ENCODE assay signal across 14 cellular contexts in the genomic region with DNA sequence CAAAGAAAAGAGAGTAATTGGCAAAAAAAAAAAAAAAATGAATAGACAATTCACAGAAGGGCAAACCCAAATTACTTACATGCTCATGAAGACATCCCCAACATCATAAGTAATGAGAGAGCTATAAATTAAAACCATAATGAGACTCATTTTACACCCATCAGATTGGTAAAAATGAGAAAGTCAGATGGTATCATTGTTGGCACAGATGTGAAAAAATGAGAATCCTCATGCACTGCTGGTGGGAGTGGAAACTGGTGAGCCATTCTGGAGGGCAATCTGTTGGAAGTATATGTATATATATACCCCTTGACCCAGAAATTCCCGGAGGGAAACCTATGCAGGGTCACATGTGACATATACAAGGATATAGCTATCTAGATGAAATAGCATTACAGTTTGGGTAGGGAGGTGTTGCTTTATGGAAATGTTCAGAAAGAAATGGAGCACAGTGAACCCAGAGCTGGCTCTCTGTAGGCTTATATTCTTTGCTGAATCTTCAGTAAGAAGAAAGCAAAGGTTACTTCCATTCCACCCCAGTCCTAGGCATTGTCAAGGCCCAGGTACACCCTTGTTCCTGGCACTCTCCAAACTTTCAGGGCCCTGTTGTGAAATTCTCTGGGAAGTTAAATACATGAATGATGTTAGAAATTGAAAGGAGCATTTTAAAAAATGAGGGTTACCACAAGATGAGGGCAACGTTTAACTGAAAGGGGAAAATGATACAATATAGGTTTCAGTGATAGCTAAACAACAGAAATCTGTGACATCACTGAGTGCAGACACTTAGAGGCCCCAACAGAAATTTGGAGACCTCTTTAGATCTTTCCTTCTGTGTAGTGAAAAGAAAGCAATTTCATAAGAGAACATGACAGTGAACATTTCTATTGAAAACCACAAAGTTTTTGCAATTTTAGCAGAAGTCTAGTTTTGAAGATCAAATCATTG.
DNase-seq lines count a peak whose midpoint lies in the region; ATAC-seq and TF ChIP-seq lines count a peak whose summit lies in the region.
"Had no signal": no experiment of that assay in that cellular context is flagged by ENCODE, and none has a peak within 500 bp of the region (broad histone marks: within the 10 kb centered on the region; RNA-seq: fewer than 3 reads in every experiment).

No MANE protein-coding gene starts in this region.

- H3K4me3 Mint-ChIP-seq in activated naive CD4-positive, alpha-beta T cell treated with anti-CD3 and anti-CD28 coated beads, Interleukin-2, amount 50 U/mL, for 24 hours = no peak overlapping the region
- no peak overlapping the region for H3K4me3 Mint-ChIP-seq in activated CD4-positive, alpha-beta memory T cell treated with anti-CD3 and anti-CD28 coated beads for 36 hours
- no peak overlapping the region for H3K4me3 Mint-ChIP-seq in stimulated activated effector memory CD8-positive, alpha-beta T cell treated with anti-CD3 and anti-CD28 coated beads, Interleukin-12 subunit alpha, Interleukin-12 subunit beta, amount 100 ng/mL, for 72 hours
- no peak overlapping the region for H3K4me3 Mint-ChIP-seq in glutamatergic neuron (ENCODE audit: unreplicated experiment)
- H3K4me3 Mint-ChIP-seq: B cell had no signal

- no peaks in the 10 kb centered on the region for H3K27me3 Mint-ChIP-seq in activated naive CD4-positive, alpha-beta T cell treated with anti-CD3 and anti-CD28 coated beads, Interleukin-2, amount 50 U/mL, for 24 hours
- H3K27me3 Mint-ChIP-seq in activated CD4-positive, alpha-beta memory T cell treated with anti-CD3 and anti-CD28 coated beads for 36 hours = no peaks in the 10 kb centered on the region
- no peaks in the 10 kb centered on the region for H3K27me3 Mint-ChIP-seq in glutamatergic neuron (ENCODE audit: unreplicated experiment)
- H3K27me3 Mint-ChIP-seq: B cell had no signal

- intact Hi-C loops in activated CD4-positive, alpha-beta memory T cell treated with anti-CD3 and anti-CD28 coated beads for 36 hours (cut with micrococcal nuclease) = loop anchor here (1.0 to 10.0 kb wide), 5 partner anchors 10 to 454 kb away; no protein-coding TSS in a partner anchor

- CTCF ChIA-PET in activated CD4-positive, alpha-beta memory T cell treated with anti-CD3 and anti-CD28 coated beads for 36 hours (lab: Charles Lee) = interaction anchor here (0.6 to 5.5 kb wide), 12 partner anchors 10 to 1300 kb away, joined by 3 to 113 read pairs (median 4); no protein-coding TSS in a partner anchor

- no peak for TF ChIP-seq CTCF in glutamatergic neuron (IDR thresholded peaks at IDR 0.05; ENCODE audit: partially characterized antibody, unreplicated experiment)

- H3K36me3 Mint-ChIP-seq in activated naive CD4-positive, alpha-beta T cell treated with anti-CD3 and anti-CD28 coated beads, Interleukin-2, amount 50 U/mL, for 24 hours = no peaks in the 10 kb centered on the region
- no peaks in the 10 kb centered on the region for H3K36me3 Mint-ChIP-seq in activated CD4-positive, alpha-beta memory T cell treated with anti-CD3 and anti-CD28 coated beads for 36 hours
- H3K36me3 Mint-ChIP-seq in stimulated activated effector memory CD8-positive, alpha-beta T cell treated with anti-CD3 and anti-CD28 coated beads, Interleukin-12 subunit alpha, Interleukin-12 subunit beta, amount 100 ng/mL, for 72 hours = no peaks in the 10 kb centered on the region
- H3K36me3 Mint-ChIP-seq in glutamatergic neuron (ENCODE audit: unreplicated experiment) = no peaks in the 10 kb centered on the region

- H3K4me1 Mint-ChIP-seq in activated naive CD4-positive, alpha-beta T cell treated with anti-CD3 and anti-CD28 coated beads, Interleukin-2, amount 50 U/mL, for 24 hours = peaks cover 17% of the 10 kb centered on the region
- H3K4me1 Mint-ChIP-seq in activated CD4-positive, alpha-beta memory T cell treated with anti-CD3 and anti-CD28 coated beads for 36 hours (ENCODE audit: low read depth) = peaks cover 37% of the 10 kb centered on the region
- H3K4me1 Mint-ChIP-seq in stimulated activated effector memory CD8-positive, alpha-beta T cell treated with anti-CD3 and anti-CD28 coated beads, Interleukin-12 subunit alpha, Interleukin-12 subunit beta, amount 100 ng/mL, for 72 hours = peaks cover 33% of the 10 kb centered on the region
- no peaks in the 10 kb centered on the region for H3K4me1 Mint-ChIP-seq in glutamatergic neuron (ENCODE audit: low read depth, unreplicated experiment)

- H3K9me3 Mint-ChIP-seq in activated naive CD4-positive, alpha-beta T cell treated with anti-CD3 and anti-CD28 coated beads, Interleukin-2, amount 50 U/mL, for 24 hours = no peaks in the 10 kb centered on the region
- peaks cover 5% of the 10 kb centered on the region for H3K9me3 Mint-ChIP-seq in activated CD4-positive, alpha-beta memory T cell treated with anti-CD3 and anti-CD28 coated beads for 36 hours
- no peaks in the 10 kb centered on the region for H3K9me3 Mint-ChIP-seq in stimulated activated effector memory CD8-positive, alpha-beta T cell treated with anti-CD3 and anti-CD28 coated beads, Interleukin-12 subunit alpha, Interleukin-12 subunit beta, amount 100 ng/mL, for 72 hours
- H3K9me3 Mint-ChIP-seq in glutamatergic neuron (ENCODE audit: unreplicated experiment) = no peaks in the 10 kb centered on the region

- ATAC-seq in stimulated activated effector memory CD8-positive, alpha-beta T cell treated with anti-CD3 and anti-CD28 coated beads, Interleukin-12 subunit alpha, Interleukin-12 subunit beta, amount 100 ng/mL, for 72 hours = peak; percentile 87
- ATAC-seq in GM18909 (IDR thresholded peaks at IDR 0.05; ENCODE audit: poor library complexity, unreplicated experiment) = no peak
- ATAC-seq: mucosa of descending colon had no signal

- POLR2A ChIA-PET in activated CD4-positive, alpha-beta memory T cell treated with anti-CD3 and anti-CD28 coated beads for 36 hours (lab: Charles Lee) = interaction anchor here (0.5 to 1.3 kb wide), 5 partner anchors 15 to 1301 kb away, joined by 3 to 7 read pairs (median 4); no protein-coding TSS in a partner anchor

- peak overlapping the region; percentile 30 for H3K27ac Mint-ChIP-seq in activated naive CD4-positive, alpha-beta T cell treated with anti-CD3 and anti-CD28 coated beads, Interleukin-2, amount 50 U/mL, for 24 hours
- peak overlapping the region; percentile 62 for H3K27ac Mint-ChIP-seq in activated CD4-positive, alpha-beta memory T cell treated with anti-CD3 and anti-CD28 coated beads for 36 hours
- no peak overlapping the region for H3K27ac Mint-ChIP-seq in stimulated activated effector memory CD8-positive, alpha-beta T cell treated with anti-CD3 and anti-CD28 coated beads, Interleukin-12 subunit alpha, Interleukin-12 subunit beta, amount 100 ng/mL, for 72 hours
- no peak overlapping the region for H3K27ac Mint-ChIP-seq in glutamatergic neuron (ENCODE audit: unreplicated experiment)
- H3K27ac Mint-ChIP-seq: B cell had no signal

- DNase-seq in activated naive CD4-positive, alpha-beta T cell (lab: John Stamatoyannopoulos, UW) = no peak
- DNase-seq in NCI-H1694 (lab: John Stamatoyannopoulos, UW) (peak; percentile 22), pons (ENCODE audit: low spot score) (no peak), glutamatergic neuron (no peak)
- DNase-seq in activated CD4-positive, alpha-beta memory T cell treated with anti-CD3 and anti-CD28 coated beads for 36 hours = peak; percentile 34
- DNase-seq in stimulated activated effector memory CD8-positive, alpha-beta T cell treated with anti-CD3 and anti-CD28 coated beads, Interleukin-12 subunit alpha, Interleukin-12 subunit beta, amount 100 ng/mL, for 72 hours (ENCODE audit: low spot score in 2 of 2) = peak in 1 of 2 donors; percentile 58
- DNase-seq: anterior cingulate cortex; mucosa of descending colon; NCI-H1436 treated with DMSO at 0.1 percent for 48 hours; stimulated activated CD4-positive, alpha-beta T cell treated with anti-CD3 and anti-CD28 coated beads, Interleukin-4, amount 100 ng/mL, for 4 hours; thyroid gland had no signal

Comparison
In these comparisons a context has a peak if more than half of its experiments do, and no peak if none do; other contexts are left out.
1. H3K27ac Mint-ChIP-seq: peak in activated naive CD4-positive, alpha-beta T cell treated with anti-CD3 and anti-CD28 coated beads, Interleukin-2, amount 50 U/mL, for 24 hours (single experiment) and activated CD4-positive, alpha-beta memory T cell treated with anti-CD3 and anti-CD28 coated beads for 36 hours (single experiment); none in stimulated activated effector memory CD8-positive, alpha-beta T cell treated with anti-CD3 and anti-CD28 coated beads, Interleukin-12 subunit alpha, Interleukin-12 subunit beta, amount 100 ng/mL, for 72 hours (single experiment) and glutamatergic neuron (single experiment).
2. DNase-seq: peak in NCI-H1694 (single experiment) and activated CD4-positive, alpha-beta memory T cell treated with anti-CD3 and anti-CD28 coated beads for 36 hours (single experiment); none in activated naive CD4-positive, alpha-beta T cell (0 of 4), pons (single experiment) and glutamatergic neuron (single experiment).